ENCODE assay signal across 30 cellular contexts in genomic region chrX:145844886-145845285, GRCh38. TPM values are rescaled to one million over a fixed set of nuclear protein-coding genes. Genes with fewer than 3 reads are reported as not detected.
"Had no signal": no experiment of that assay in that cellular context is flagged by ENCODE, and none has a peak within 500 bp of the region (broad histone marks: within the 10 kb centered on the region; RNA-seq: fewer than 3 reads in every experiment).

No MANE protein-coding gene starts in this region.

- H3K4me3 ChIP-seq: body of pancreas, coronary artery, esophagus muscularis mucosa, gastrocnemius medialis had no signal

- ATAC-seq: activated CD4-positive, alpha-beta T cell treated with anti-CD3 and anti-CD28 coated beads for 36 hours; activated CD8-positive, alpha-beta memory T cell treated with anti-CD3 and anti-CD28 coated beads, Interleukin-2, amount 10 ng/mL, durations not matched to agents 7 days and 5 days; activated CD8-positive, alpha-beta T cell treated with anti-CD3 and anti-CD28 coated beads, Interleukin-2, amount 10 ng/mL, durations not matched to agents 7 days and 5 days; activated T-cell treated with anti-CD3 and anti-CD28 coated beads, Interleukin-2, amount 50 U/mL, for 72 hours; body of pancreas; effector memory CD8-positive, alpha-beta T cell; foreskin keratinocyte; gastrocnemius medialis; T-helper 17 cell had no signal

- H3K4me1 ChIP-seq: body of pancreas, esophagus muscularis mucosa, foreskin keratinocyte, gastrocnemius medialis had no signal

- H3K27ac ChIP-seq: body of pancreas, coronary artery, esophagus muscularis mucosa, foreskin keratinocyte, gastrocnemius medialis had no signal

- H3K9me3 ChIP-seq: body of pancreas, esophagus muscularis mucosa, gastrocnemius medialis had no signal

- DNase-seq: activated CD4-positive, alpha-beta memory T cell treated with anti-CD3 and anti-CD28 coated beads for 36 hours; activated CD4-positive, alpha-beta T cell treated with anti-CD3 and anti-CD28 coated beads for 36 hours; activated CD4-positive, alpha-beta T cell treated with anti-CD3 and anti-CD28 coated beads, Interleukin-2, amount 10 ng/mL, durations not matched to agents 24 days and 14 days; activated CD4-positive, CD25-positive, alpha-beta regulatory T cell; activated CD4-positive, CD25-positive, alpha-beta regulatory T cell treated with anti-CD3 and anti-CD28 coated beads, Interleukin-2, amount 50 U/mL, for 72 hours; activated CD8-positive, alpha-beta memory T cell treated with anti-CD3 and anti-CD28 coated beads, Interleukin-2, amount 10 ng/mL, durations not matched to agents 7 days and 5 days; activated CD8-positive, alpha-beta memory T cell treated with anti-CD3 and anti-CD28 coated beads, Interleukin-2, amount 50 U/mL, for 4 hours; activated CD8-positive, alpha-beta T cell treated with anti-CD3 and anti-CD28 coated beads, Interleukin-2, amount 10 ng/mL, durations not matched to agents 7 days and 5 days; activated gamma-delta T cell; activated naive CD4-positive, alpha-beta T cell treated with anti-CD3 and anti-CD28 coated beads, Interleukin-2, amount 50 U/mL, for 16 hours; activated naive CD4-positive, alpha-beta T cell treated with Interleukin-2 at 50 U/mL for 16 hours; activated T-cell treated with anti-CD3 and anti-CD28 coated beads, Interleukin-2, amount 50 U/mL, for 1 hour; activated T-cell treated with anti-CD3 and anti-CD28 coated beads, Interleukin-2, amount 50 U/mL, for 72 hours; amniotic stem cell; aorta; body of pancreas; central memory CD4-positive, alpha-beta T cell; cerebellar nuclear complex; effector CD4-positive, alpha-beta T cell; effector memory CD8-positive, alpha-beta T cell; erythroblast; foreskin keratinocyte; gastrocnemius medialis; glutamatergic neuron; T-helper 1 cell; T-helper 17 cell; T1000 had no signal

- H3K27me3 ChIP-seq: body of pancreas, esophagus muscularis mucosa, foreskin keratinocyte, gastrocnemius medialis had no signal

RNA-seq across cellular contexts. Expression of gene SLITRK2, which starts 27.3 kb away (rescaled TPM):
- total RNA-seq: activated CD4-positive, alpha-beta memory T cell treated with anti-CD3 and anti-CD28 coated beads for 36 hours; activated CD4-positive, alpha-beta T cell treated with anti-CD3 and anti-CD28 coated beads for 36 hours; activated CD4-positive, alpha-beta T cell treated with anti-CD3 and anti-CD28 coated beads, Interleukin-2, amount 10 ng/mL, durations not matched to agents 24 days and 14 days; activated CD8-positive, alpha-beta memory T cell treated with anti-CD3 and anti-CD28 coated beads for 36 hours; activated CD8-positive, alpha-beta memory T cell treated with anti-CD3 and anti-CD28 coated beads, Interleukin-2, amount 10 ng/mL, durations not matched to agents 7 days and 5 days; activated CD8-positive, alpha-beta T cell treated with anti-CD3 and anti-CD28 coated beads, Interleukin-2, amount 10 ng/mL, durations not matched to agents 7 days and 5 days; activated T-cell treated with anti-CD3 and anti-CD28 coated beads, Interleukin-2, amount 50 U/mL, for 72 hours; foreskin keratinocyte; T-helper 17 cell had no signal
- polyA plus RNA-seq: foreskin keratinocyte had no signal
